1 cellular context compared by ENCODE assay signal in genomic region chr7:127979113-127979727, GRCh38.
TF ChIP-seq lines count a peak whose summit lies in the region.

No MANE protein-coding gene starts in this region.

TF ChIP-seq in K562, 482 proteins besides CTCF, POLR2A, EP300 and RAD21:
- TF ChIP-seq, protein P1, sequence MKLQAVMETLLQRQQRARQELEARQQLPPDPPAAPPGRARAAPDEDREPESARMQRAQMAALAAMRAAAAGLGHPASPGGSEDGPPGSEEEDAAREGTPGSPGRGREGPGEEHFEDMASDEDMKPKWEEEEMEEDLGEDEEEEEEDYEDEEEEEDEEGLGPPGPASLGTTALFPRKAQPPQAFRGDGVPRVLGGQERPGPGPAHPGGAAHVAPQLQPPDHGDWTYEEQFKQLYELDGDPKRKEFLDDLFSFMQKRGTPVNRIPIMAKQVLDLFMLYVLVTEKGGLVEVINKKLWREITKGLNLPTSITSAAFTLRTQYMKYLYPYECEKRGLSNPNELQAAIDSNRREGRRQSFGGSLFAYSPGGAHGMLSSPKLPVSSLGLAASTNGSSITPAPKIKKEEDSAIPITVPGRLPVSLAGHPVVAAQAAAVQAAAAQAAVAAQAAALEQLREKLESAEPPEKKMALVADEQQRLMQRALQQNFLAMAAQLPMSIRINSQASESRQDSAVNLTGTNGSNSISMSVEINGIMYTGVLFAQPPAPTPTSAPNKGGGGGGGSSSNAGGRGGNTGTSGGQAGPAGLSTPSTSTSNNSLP (IDR thresholded peaks at IDR 0.05; ENCODE audit: borderline replicate concordance, low read depth, low read length) = no peak
- TF ChIP-seq XRCC3 (IDR thresholded peaks at IDR 0.05) = 0 out of 2 replicates have a peak, but pooled peaks have one; percentile 34
- 0 out of 2 replicates have a peak, but pooled peaks have one; percentile 70 for TF ChIP-seq CBX5 (IDR thresholded peaks at IDR 0.05; ENCODE audit: borderline replicate concordance, low read depth)
- TF ChIP-seq RFX7 (CRISPR knock-in tag; IDR thresholded peaks at IDR 0.05) = no peak
- TF ChIP-seq ZNF785 (CRISPR knock-in tag; IDR thresholded peaks at IDR 0.05) = no peak
- TF ChIP-seq PHF21A (IDR thresholded peaks at IDR 0.05; ENCODE audit: borderline replicate concordance, low read depth) = no peak
- no peak for TF ChIP-seq FOSL1 (tag; conservative IDR thresholded peaks at IDR 0.05)
- no peak for TF ChIP-seq DPF2 (IDR thresholded peaks at IDR 0.05)
- TF ChIP-seq, protein P2, sequence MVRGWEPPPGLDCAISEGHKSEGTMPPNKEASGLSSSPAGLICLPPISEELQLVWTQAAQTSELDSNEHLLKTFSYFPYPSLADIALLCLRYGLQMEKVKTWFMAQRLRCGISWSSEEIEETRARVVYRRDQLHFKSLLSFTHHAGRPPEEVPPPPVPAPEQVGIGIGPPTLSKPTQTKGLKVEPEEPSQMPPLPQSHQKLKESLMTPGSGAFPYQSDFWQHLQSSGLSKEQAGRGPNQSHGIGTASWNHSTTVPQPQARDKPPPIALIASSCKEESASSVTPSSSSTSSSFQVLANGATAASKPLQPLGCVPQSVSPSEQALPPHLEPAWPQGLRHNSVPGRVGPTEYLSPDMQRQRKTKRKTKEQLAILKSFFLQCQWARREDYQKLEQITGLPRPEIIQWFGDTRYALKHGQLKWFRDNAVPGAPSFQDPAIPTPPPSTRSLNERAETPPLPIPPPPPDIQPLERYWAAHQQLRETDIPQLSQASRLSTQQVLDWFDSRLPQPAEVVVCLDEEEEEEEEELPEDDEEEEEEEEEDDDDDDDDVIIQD (CRISPR knock-in tag; IDR thresholded peaks at IDR 0.05) = no peak
- TF ChIP-seq MCM2 (IDR thresholded peaks at IDR 0.05; ENCODE audit: low read depth) = no peak
- no peak for TF ChIP-seq MEF2D (tag; conservative IDR thresholded peaks at IDR 0.05; ENCODE audit: low read depth)
- TF ChIP-seq ZEB2 (IDR thresholded peaks at IDR 0.05) = peak; percentile 15; the same call in 1 of the 2 replicates
- TF ChIP-seq TRIM24 (IDR thresholded peaks at IDR 0.05) = peak in 1 of 2 experiments; percentile 42; a peak in 1 of 4 replicates
- no peak for TF ChIP-seq NELFE (IDR thresholded peaks at IDR 0.05; ENCODE audit: insufficient read depth, insufficient read length)
- no peak for TF ChIP-seq TCFL5 (CRISPR knock-in tag; conservative IDR thresholded peaks at IDR 0.05)
- TF ChIP-seq RAD51 (IDR thresholded peaks at IDR 0.05; ENCODE audit: borderline replicate concordance, low read depth) = no peak
- TF ChIP-seq ZSCAN29 (IDR thresholded peaks at IDR 0.05) = no peak
- peak; percentile 90 for TF ChIP-seq ZNF280A (IDR thresholded peaks at IDR 0.05; ENCODE audit: low read depth, partially characterized antibody)
- peak; percentile 87 for TF ChIP-seq TRIM28 (IDR thresholded peaks at IDR 0.05)
- TF ChIP-seq KDM1A (IDR thresholded peaks at IDR 0.05) = no peak
- no peak for TF ChIP-seq FOXA1 (IDR thresholded peaks at IDR 0.05; ENCODE audit: borderline replicate concordance)
- TF ChIP-seq, protein P3, sequence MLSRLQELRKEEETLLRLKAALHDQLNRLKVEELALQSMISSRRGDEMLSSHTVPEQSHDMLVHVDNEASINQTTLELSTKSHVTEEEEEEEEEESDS (CRISPR knock-in tag; IDR thresholded peaks at IDR 0.05) = no peak
- no peak for TF ChIP-seq MTF1 (CRISPR knock-in tag; IDR thresholded peaks at IDR 0.05; ENCODE audit: borderline replicate concordance)
- no peak for TF ChIP-seq ZNF431 (CRISPR knock-in tag; IDR thresholded peaks at IDR 0.05)
- TF ChIP-seq CBX3 (IDR thresholded peaks at IDR 0.05; ENCODE audit: borderline replicate concordance in 1 of 2, low read length in 2 of 2) = peak in 1 of 2 experiments; percentile 99; a peak in 2 of 3 replicates
- 0 out of 2 replicates have a peak, but pooled peaks have one; percentile 10 for TF ChIP-seq ZFX (CRISPR knock-in tag; IDR thresholded peaks at IDR 0.05)
- no peak for TF ChIP-seq ADNP (tag; IDR thresholded peaks at IDR 0.05)
- TF ChIP-seq, protein P4, sequence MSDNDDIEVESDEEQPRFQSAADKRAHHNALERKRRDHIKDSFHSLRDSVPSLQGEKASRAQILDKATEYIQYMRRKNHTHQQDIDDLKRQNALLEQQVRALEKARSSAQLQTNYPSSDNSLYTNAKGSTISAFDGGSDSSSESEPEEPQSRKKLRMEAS (CRISPR knock-in tag; IDR thresholded peaks at IDR 0.05) = no peak
- no peak for TF ChIP-seq PYGO2 (tag; IDR thresholded peaks at IDR 0.05)
